In genomic region chr4:39976141-39976944, GRCh38 we compare ENCODE assay signal across 8 cellular contexts. TPM values are rescaled to one million over a fixed set of nuclear protein-coding genes. Genes with fewer than 3 reads are reported as not detected.
DNase-seq lines count a peak whose midpoint lies in the region; ATAC-seq and TF ChIP-seq lines count a peak whose summit lies in the region.

No MANE protein-coding gene starts in this region.

- peak overlapping the region; percentile 84 for H3K27ac ChIP-seq in HEK293 (ENCODE audit: extremely low read depth, low read depth, low read length)
- H3K27ac ChIP-seq in suprapubic skin: peak overlapping the region; percentile 98

- H3K4me3 ChIP-seq in HEK293 (ENCODE audit: low read depth, low read length): peak overlapping the region; percentile 77
- H3K4me3 ChIP-seq in NB4 (ENCODE audit: low read depth, low read length): peak overlapping the region; percentile 84
- H3K4me3 ChIP-seq in suprapubic skin: peak overlapping the region; percentile 99

- peak overlapping the region; percentile 85 for H3K27ac Mint-ChIP-seq in activated naive CD8-positive, alpha-beta T cell treated with anti-CD3 and anti-CD28 coated beads for 36 hours
- peak overlapping the region; percentile 39 for H3K27ac Mint-ChIP-seq in glutamatergic neuron (ENCODE audit: unreplicated experiment)

- H3K9me3 ChIP-seq in HEK293 (ENCODE audit: control insufficient read depth, insufficient read depth, low read depth, low read length): no peaks in the 10 kb centered on the region
- H3K9me3 ChIP-seq in suprapubic skin: no peaks in the 10 kb centered on the region

- WGBS in suprapubic skin: 1% methylated on average over 41 of the region's 41 CpGs

- no peaks in the 10 kb centered on the region for H3K27me3 ChIP-seq in suprapubic skin

- CTCF ChIA-PET in HEK293 (lab: Yijun Ruan, JAX): interaction anchor here (1.0 kb wide), 2 partner anchors 279 to 507 kb away, joined by 3 read pairs; partner anchors contain the start of gene UBE2K

- DNase-seq in DMS79 treated with DMSO at 0.1 percent for 48 hours (lab: John Stamatoyannopoulos, UW): peak; percentile 22
- peak; percentile 93 for DNase-seq in NB4 (ENCODE audit: low read depth)
- peak; percentile 57 for DNase-seq in activated naive CD8-positive, alpha-beta T cell treated with anti-CD3 and anti-CD28 coated beads for 36 hours
- DNase-seq in glutamatergic neuron: peak; percentile 80
- peak; percentile 62 for DNase-seq in occipital lobe (lab: John Stamatoyannopoulos, UW)
- DNase-seq in suprapubic skin (ENCODE audit: low spot score in 2 of 2): peak; percentile 79 to 88

- H3K4me1 ChIP-seq in HEK293 (ENCODE audit: control insufficient read depth, insufficient read depth, low read length) (no peaks in the 10 kb centered on the region; the same call in 1 of the 2 replicates), suprapubic skin (peaks cover 30% of the 10 kb centered on the region)

- no peaks in the 10 kb centered on the region for H3K9me3 Mint-ChIP-seq in activated naive CD8-positive, alpha-beta T cell treated with anti-CD3 and anti-CD28 coated beads for 36 hours
- peaks cover 6% of the 10 kb centered on the region for H3K9me3 Mint-ChIP-seq in glutamatergic neuron (ENCODE audit: unreplicated experiment)

- TF ChIP-seq POLR2A in NB4 (IDR thresholded peaks at IDR 0.05; ENCODE audit: extremely low read depth, insufficient read length) (no peak), suprapubic skin (IDR thresholded peaks at IDR 0.05) (no peak)

- POLR2A ChIA-PET in HEK293 (lab: Yijun Ruan, JAX): no interaction called here

- TF ChIP-seq CTCF in HEK293 (tag by site-specific recombination; IDR thresholded peaks at IDR 0.05) (peak; percentile 73), NB4 (IDR thresholded peaks at IDR 0.05; ENCODE audit: low read depth, low read length) (peak; percentile 92), glutamatergic neuron (IDR thresholded peaks at IDR 0.05; ENCODE audit: partially characterized antibody, unreplicated experiment) (peak; percentile 76), suprapubic skin (IDR thresholded peaks at IDR 0.05) (peak; percentile 64 to 66)

- peaks cover 40% of the 10 kb centered on the region for H3K4me1 Mint-ChIP-seq in activated naive CD8-positive, alpha-beta T cell treated with anti-CD3 and anti-CD28 coated beads for 36 hours
- H3K4me1 Mint-ChIP-seq in glutamatergic neuron (ENCODE audit: low read depth, unreplicated experiment): peaks cover 9% of the 10 kb centered on the region

- H3K36me3 ChIP-seq in HEK293 (ENCODE audit: control insufficient read depth in 2 of 2, insufficient read depth in 1 of 2, low read length in 2 of 2): peaks cover 8 to 35% of the 10 kb centered on the region in 2 experiments; a peak in 2 of 3 replicates
- peaks cover 23% of the 10 kb centered on the region for H3K36me3 ChIP-seq in suprapubic skin

- no peak for TF ChIP-seq EP300 in suprapubic skin (IDR thresholded peaks at IDR 0.05)

- H3K36me3 Mint-ChIP-seq in activated naive CD8-positive, alpha-beta T cell treated with anti-CD3 and anti-CD28 coated beads for 36 hours: peaks cover 28% of the 10 kb centered on the region
- no peaks in the 10 kb centered on the region for H3K36me3 Mint-ChIP-seq in glutamatergic neuron (ENCODE audit: unreplicated experiment)

- peak overlapping the region; percentile 88 for H3K4me3 Mint-ChIP-seq in activated naive CD8-positive, alpha-beta T cell treated with anti-CD3 and anti-CD28 coated beads for 36 hours
- peak overlapping the region; percentile 95 for H3K4me3 Mint-ChIP-seq in glutamatergic neuron (ENCODE audit: unreplicated experiment)

- H3K27me3 Mint-ChIP-seq in activated naive CD8-positive, alpha-beta T cell treated with anti-CD3 and anti-CD28 coated beads for 36 hours: no peaks in the 10 kb centered on the region
- H3K27me3 Mint-ChIP-seq in glutamatergic neuron (ENCODE audit: unreplicated experiment): peaks cover 3% of the 10 kb centered on the region

- peak; percentile 86 for ATAC-seq in SK-N-SH treated with all-trans-retinoic acid at 6 μM for 48 hours

TF ChIP-seq in HEK293, 187 proteins besides CTCF, POLR2A, EP300 and RAD21 (continues in another document):
- TF ChIP-seq ZNF76 (tag by site-specific recombination; IDR thresholded peaks at IDR 0.05; ENCODE audit: borderline replicate concordance, low read depth) (peak; percentile 23; the same call in 1 of the 2 replicates), ZBTB48 (tag by site-specific recombination; IDR thresholded peaks at IDR 0.05) (no peak), ZNF560 (tag by site-specific recombination; IDR thresholded peaks at IDR 0.05; ENCODE audit: borderline replicate concordance) (no peak), ZNF654 (tag by site-specific recombination; IDR thresholded peaks at IDR 0.05; ENCODE audit: low read depth) (peak; percentile 71), ZBTB17 (tag by site-specific recombination; IDR thresholded peaks at IDR 0.05) (peak; percentile 95), GLIS1 (tag by site-specific recombination; IDR thresholded peaks at IDR 0.05) (peak; percentile 40; the same call in 1 of the 2 replicates), SP7 (tag by site-specific recombination; IDR thresholded peaks at IDR 0.05) (0 out of 2 replicates have a peak, but pooled peaks have one; percentile 9), ZNF510 (tag by site-specific recombination; IDR thresholded peaks at IDR 0.05; ENCODE audit: insufficient replicate concordance) (no peak), ZNF449 (tag by site-specific recombination; IDR thresholded peaks at IDR 0.05) (no peak), ZEB2 (tag by site-specific recombination; IDR thresholded peaks at IDR 0.05) (peak; percentile 37; the same call in 1 of the 2 replicates), ZNF600 (tag by site-specific recombination; IDR thresholded peaks at IDR 0.05) (peak; percentile 54; the same call in 1 of the 2 replicates), ZBTB20 (tag by site-specific recombination; IDR thresholded peaks at IDR 0.05) (peak; percentile 43; the same call in 1 of the 2 replicates), ZNF266 (tag by site-specific recombination; IDR thresholded peaks at IDR 0.05; ENCODE audit: low read depth) (no peak)

TF ChIP-seq in SK-N-SH treated with all-trans-retinoic acid at 6 μM for 48 hours, 23 proteins besides CTCF, POLR2A, EP300 and RAD21:
- TF ChIP-seq RARB (CRISPR knock-in tag; IDR thresholded peaks at IDR 0.05) (no peak), POU6F1 (CRISPR knock-in tag; IDR thresholded peaks at IDR 0.05; ENCODE audit: borderline replicate concordance, low read depth) (no peak)
TF ChIP-seq in SK-N-SH treated with all-trans-retinoic acid at 6 μM for 48 hours: peak in this region for 0.

RNA-seq across cellular contexts. Expression of gene PDS5A, which starts 1.4 kb away (rescaled TPM):
- 100 to 1,000 TPM; 104 to 107 TPM for total RNA-seq in activated naive CD8-positive, alpha-beta T cell treated with anti-CD3 and anti-CD28 coated beads for 36 hours
- 66.0 TPM for total RNA-seq in glutamatergic neuron (ENCODE audit: unreplicated experiment)
- total RNA-seq in occipital lobe: 89.7 TPM
- total RNA-seq in suprapubic skin: 10 to 100 TPM; 52.4 to 89.6 (median 68.9) TPM

Comparison
In these comparisons a context has a peak if more than half of its experiments do, and no peak if none do; other contexts are left out.
1. Peak in every context shown above with its lines: DNase-seq, ATAC-seq, H3K4me3 ChIP-seq and H3K27ac ChIP-seq.
2. DNase-seq: peak in every context shown above with its lines; median percentile 93 in NB4; 84 in suprapubic skin; 80 in glutamatergic neuron; 62 in occipital lobe; 57 in activated naive CD8-positive, alpha-beta T cell treated with anti-CD3 and anti-CD28 coated beads for 36 hours; 22 in DMS79 treated with DMSO at 0.1 percent for 48 hours.